Comparison of ENCODE assay signal across 3 cellular contexts in the genomic region with DNA sequence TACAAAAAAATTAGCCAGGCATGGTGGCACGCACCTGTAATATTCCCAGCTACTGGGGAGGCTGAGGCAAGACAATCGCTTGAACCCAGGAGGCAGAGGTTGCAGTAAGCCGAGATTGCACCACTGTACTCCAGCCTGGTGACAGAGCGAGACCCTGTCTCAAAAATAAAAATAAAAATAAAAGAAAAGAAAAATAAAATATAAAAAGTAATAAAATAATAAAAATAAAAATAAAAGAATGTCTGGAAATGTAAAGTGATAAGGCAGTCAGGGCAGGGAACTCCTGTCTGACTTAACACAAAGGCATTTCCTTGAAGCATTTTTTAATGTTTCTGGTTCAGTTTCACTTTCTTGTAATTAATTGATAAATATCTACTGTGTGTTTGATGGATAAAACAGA.
TF ChIP-seq lines count a peak whose summit lies in the region.

No MANE protein-coding gene starts in this region.

TF ChIP-seq in SK-N-SH treated with all-trans-retinoic acid at 6 μM for 48 hours, 23 proteins besides CTCF, POLR2A, EP300 and RAD21:
- TF ChIP-seq, protein P1, sequence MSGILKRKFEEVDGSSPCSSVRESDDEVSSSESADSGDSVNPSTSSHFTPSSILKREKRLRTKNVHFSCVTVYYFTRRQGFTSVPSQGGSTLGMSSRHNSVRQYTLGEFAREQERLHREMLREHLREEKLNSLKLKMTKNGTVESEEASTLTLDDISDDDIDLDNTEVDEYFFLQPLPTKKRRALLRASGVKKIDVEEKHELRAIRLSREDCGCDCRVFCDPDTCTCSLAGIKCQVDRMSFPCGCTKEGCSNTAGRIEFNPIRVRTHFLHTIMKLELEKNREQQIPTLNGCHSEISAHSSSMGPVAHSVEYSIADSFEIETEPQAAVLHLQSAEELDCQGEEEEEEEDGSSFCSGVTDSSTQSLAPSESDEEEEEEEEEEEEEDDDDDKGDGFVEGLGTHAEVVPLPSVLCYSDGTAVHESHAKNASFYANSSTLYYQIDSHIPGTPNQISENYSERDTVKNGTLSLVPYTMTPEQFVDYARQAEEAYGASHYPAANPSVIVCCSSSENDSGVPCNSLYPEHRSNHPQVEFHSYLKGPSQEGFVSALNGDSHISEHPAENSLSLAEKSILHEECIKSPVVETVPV (CRISPR knock-in tag; IDR thresholded peaks at IDR 0.05), result no peak
- TF ChIP-seq OSR1 (CRISPR knock-in tag; IDR thresholded peaks at IDR 0.05), result no peak
- no peak for TF ChIP-seq ESRRG (CRISPR knock-in tag; IDR thresholded peaks at IDR 0.05)
- TF ChIP-seq ZFP30 (CRISPR knock-in tag; IDR thresholded peaks at IDR 0.05), result no peak
- no peak for TF ChIP-seq ZNF565 (CRISPR knock-in tag; conservative IDR thresholded peaks at IDR 0.05; ENCODE audit: low read depth)
- TF ChIP-seq, protein P2, sequence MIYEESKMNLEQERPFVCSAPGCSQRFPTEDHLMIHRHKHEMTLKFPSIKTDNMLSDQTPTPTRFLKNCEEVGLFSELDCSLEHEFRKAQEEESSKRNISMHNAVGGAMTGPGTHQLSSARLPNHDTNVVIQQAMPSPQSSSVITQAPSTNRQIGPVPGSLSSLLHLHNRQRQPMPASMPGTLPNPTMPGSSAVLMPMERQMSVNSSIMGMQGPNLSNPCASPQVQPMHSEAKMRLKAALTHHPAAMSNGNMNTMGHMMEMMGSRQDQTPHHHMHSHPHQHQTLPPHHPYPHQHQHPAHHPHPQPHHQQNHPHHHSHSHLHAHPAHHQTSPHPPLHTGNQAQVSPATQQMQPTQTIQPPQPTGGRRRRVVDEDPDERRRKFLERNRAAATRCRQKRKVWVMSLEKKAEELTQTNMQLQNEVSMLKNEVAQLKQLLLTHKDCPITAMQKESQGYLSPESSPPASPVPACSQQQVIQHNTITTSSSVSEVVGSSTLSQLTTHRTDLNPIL (CRISPR knock-in tag; IDR thresholded peaks at IDR 0.05; ENCODE audit: low read depth), result no peak
- no peak for TF ChIP-seq TCF4 (CRISPR knock-in tag; IDR thresholded peaks at IDR 0.05; ENCODE audit: borderline replicate concordance)
- no peak for TF ChIP-seq GLIS3 (CRISPR knock-in tag; IDR thresholded peaks at IDR 0.05)
- TF ChIP-seq, protein P3, sequence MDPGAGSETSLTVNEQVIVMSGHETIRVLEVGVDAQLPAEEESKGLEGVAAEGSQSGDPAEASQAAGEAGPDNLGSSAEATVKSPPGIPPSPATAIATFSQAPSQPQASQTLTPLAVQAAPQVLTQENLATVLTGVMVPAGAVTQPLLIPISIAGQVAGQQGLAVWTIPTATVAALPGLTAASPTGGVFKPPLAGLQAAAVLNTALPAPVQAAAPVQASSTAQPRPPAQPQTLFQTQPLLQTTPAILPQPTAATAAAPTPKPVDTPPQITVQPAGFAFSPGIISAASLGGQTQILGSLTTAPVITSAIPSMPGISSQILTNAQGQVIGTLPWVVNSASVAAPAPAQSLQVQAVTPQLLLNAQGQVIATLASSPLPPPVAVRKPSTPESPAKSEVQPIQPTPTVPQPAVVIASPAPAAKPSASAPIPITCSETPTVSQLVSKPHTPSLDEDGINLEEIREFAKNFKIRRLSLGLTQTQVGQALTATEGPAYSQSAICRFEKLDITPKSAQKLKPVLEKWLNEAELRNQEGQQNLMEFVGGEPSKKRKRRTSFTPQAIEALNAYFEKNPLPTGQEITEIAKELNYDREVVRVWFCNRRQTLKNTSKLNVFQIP (CRISPR knock-in tag; IDR thresholded peaks at IDR 0.05; ENCODE audit: borderline replicate concordance, low read depth), result no peak
- no peak for TF ChIP-seq ARNTL (CRISPR knock-in tag; IDR thresholded peaks at IDR 0.05; ENCODE audit: borderline replicate concordance, low read depth)
- no peak for TF ChIP-seq PPARA (CRISPR knock-in tag; IDR thresholded peaks at IDR 0.05; ENCODE audit: borderline replicate concordance)
- TF ChIP-seq ZC3H10 (CRISPR knock-in tag; IDR thresholded peaks at IDR 0.05), result no peak
- no peak for TF ChIP-seq BACH2 (CRISPR knock-in tag; IDR thresholded peaks at IDR 0.05; ENCODE audit: borderline replicate concordance)
- no peak for TF ChIP-seq ZFP3 (CRISPR knock-in tag; IDR thresholded peaks at IDR 0.05)
- TF ChIP-seq SNAI2 (CRISPR knock-in tag; IDR thresholded peaks at IDR 0.05), result no peak
- no peak for TF ChIP-seq ZNF8 (CRISPR knock-in tag; IDR thresholded peaks at IDR 0.05)

TF ChIP-seq in SK-N-SH, 30 proteins besides CTCF, POLR2A, EP300 and RAD21 (continued from another document):
- TF ChIP-seq, protein P4, sequence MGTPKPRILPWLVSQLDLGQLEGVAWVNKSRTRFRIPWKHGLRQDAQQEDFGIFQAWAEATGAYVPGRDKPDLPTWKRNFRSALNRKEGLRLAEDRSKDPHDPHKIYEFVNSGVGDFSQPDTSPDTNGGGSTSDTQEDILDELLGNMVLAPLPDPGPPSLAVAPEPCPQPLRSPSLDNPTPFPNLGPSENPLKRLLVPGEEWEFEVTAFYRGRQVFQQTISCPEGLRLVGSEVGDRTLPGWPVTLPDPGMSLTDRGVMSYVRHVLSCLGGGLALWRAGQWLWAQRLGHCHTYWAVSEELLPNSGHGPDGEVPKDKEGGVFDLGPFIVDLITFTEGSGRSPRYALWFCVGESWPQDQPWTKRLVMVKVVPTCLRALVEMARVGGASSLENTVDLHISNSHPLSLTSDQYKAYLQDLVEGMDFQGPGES (IDR thresholded peaks at IDR 0.05; ENCODE audit: low read depth, low read length), result no peak
- TF ChIP-seq TEAD4 (IDR thresholded peaks at IDR 0.05; ENCODE audit: borderline replicate concordance, insufficient read depth), result no peak
- no peak for TF ChIP-seq NFIC (IDR thresholded peaks at IDR 0.05; ENCODE audit: borderline replicate concordance)
- TF ChIP-seq EZH2phosphoT487 (IDR thresholded peaks at IDR 0.05; ENCODE audit: borderline replicate concordance, low read depth), result no peak
- no peak for TF ChIP-seq MXI1 (IDR thresholded peaks at IDR 0.05; ENCODE audit: low read depth, low read length)
- no peak for TF ChIP-seq POLR2AphosphoS5 (IDR thresholded peaks at IDR 0.05; ENCODE audit: low read depth, low read length)
- TF ChIP-seq YY1 (IDR thresholded peaks at IDR 0.05; ENCODE audit: low read depth), result no peak
- TF ChIP-seq, protein P5, sequence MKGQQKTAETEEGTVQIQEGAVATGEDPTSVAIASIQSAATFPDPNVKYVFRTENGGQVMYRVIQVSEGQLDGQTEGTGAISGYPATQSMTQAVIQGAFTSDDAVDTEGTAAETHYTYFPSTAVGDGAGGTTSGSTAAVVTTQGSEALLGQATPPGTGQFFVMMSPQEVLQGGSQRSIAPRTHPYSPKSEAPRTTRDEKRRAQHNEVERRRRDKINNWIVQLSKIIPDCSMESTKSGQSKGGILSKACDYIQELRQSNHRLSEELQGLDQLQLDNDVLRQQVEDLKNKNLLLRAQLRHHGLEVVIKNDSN (IDR thresholded peaks at IDR 0.05; ENCODE audit: borderline replicate concordance, low read depth), result no peak
- TF ChIP-seq RXRA (IDR thresholded peaks at IDR 0.05; ENCODE audit: borderline replicate concordance, low read depth), result no peak
TF ChIP-seq in SK-N-SH: peak in this region for 0.

TF ChIP-seq in HEK293T, 16 proteins besides CTCF, POLR2A, EP300 and RAD21 (continued from another document):
- TF ChIP-seq, protein P6, sequence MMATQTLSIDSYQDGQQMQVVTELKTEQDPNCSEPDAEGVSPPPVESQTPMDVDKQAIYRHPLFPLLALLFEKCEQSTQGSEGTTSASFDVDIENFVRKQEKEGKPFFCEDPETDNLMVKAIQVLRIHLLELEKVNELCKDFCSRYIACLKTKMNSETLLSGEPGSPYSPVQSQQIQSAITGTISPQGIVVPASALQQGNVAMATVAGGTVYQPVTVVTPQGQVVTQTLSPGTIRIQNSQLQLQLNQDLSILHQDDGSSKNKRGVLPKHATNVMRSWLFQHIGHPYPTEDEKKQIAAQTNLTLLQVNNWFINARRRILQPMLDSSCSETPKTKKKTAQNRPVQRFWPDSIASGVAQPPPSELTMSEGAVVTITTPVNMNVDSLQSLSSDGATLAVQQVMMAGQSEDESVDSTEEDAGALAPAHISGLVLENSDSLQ (IDR thresholded peaks at IDR 0.05), result no peak
- TF ChIP-seq BHLHE40 (IDR thresholded peaks at IDR 0.05; ENCODE audit: borderline replicate concordance), result no peak
